Comparison of ENCODE assay signal across 1 cellular context in genomic region chr17:79074650-79075432, GRCh38.
TF ChIP-seq lines count a peak whose summit lies in the region.

ENGASE (plus strand) TSS chr17:79074824; CDS start chr17:79074945, 121 bp downstream.

TF ChIP-seq in H1, 55 proteins besides CTCF, POLR2A, EP300 and RAD21:
- TF ChIP-seq PHF8 (conservative IDR thresholded peaks at IDR 0.05; ENCODE audit: low read depth, low read length) = peak; percentile 44; the same call in 1 of the 2 replicates
- TF ChIP-seq GTF2F1 (IDR thresholded peaks at IDR 0.05; ENCODE audit: borderline replicate concordance, low read depth, low read length) = no peak
- TF ChIP-seq TEAD4 (IDR thresholded peaks at IDR 0.05; ENCODE audit: low read depth, low read length) = no peak
- peak; percentile 81 for TF ChIP-seq TAF1 (IDR thresholded peaks at IDR 0.05; ENCODE audit: low read depth, low read length)
- peak in 1 of 2 experiments; percentile 54; a peak in 1 of 4 replicates for TF ChIP-seq SIN3A (conservative IDR thresholded peaks at IDR 0.05 in 1 of 2, IDR thresholded peaks at IDR 0.05 in 1 of 2; ENCODE audit: low read depth in 1 of 2, low read length in 2 of 2)
- TF ChIP-seq BACH1 (IDR thresholded peaks at IDR 0.05; ENCODE audit: low read length) = no peak
- no peak for TF ChIP-seq JUND (IDR thresholded peaks at IDR 0.05; ENCODE audit: low read length)
- TF ChIP-seq CBX5 (IDR thresholded peaks at IDR 0.05; ENCODE audit: low read depth, low read length) = no peak
- TF ChIP-seq SRF (IDR thresholded peaks at IDR 0.05; ENCODE audit: low read depth, low read length) = no peak
- no peak for TF ChIP-seq SAP30 (IDR thresholded peaks at IDR 0.05; ENCODE audit: insufficient read depth, insufficient replicate concordance, low read length)
- peak; percentile 55 for TF ChIP-seq TAF7 (optimal IDR thresholded peaks at IDR 0.05; ENCODE audit: borderline replicate concordance, low read depth, low read length)
- no peak for TF ChIP-seq BRCA1 (IDR thresholded peaks at IDR 0.05; ENCODE audit: low read depth, low read length)
- TF ChIP-seq FOSL1 (IDR thresholded peaks at IDR 0.05; ENCODE audit: insufficient read depth, low read depth, low read length) = no peak
- no peak for TF ChIP-seq CTBP2 (IDR thresholded peaks at IDR 0.05; ENCODE audit: borderline replicate concordance, insufficient read depth, insufficient read length, low read length)
- TF ChIP-seq CHD2 (IDR thresholded peaks at IDR 0.05; ENCODE audit: low read length) = no peak
- no peak for TF ChIP-seq KDM1A (IDR thresholded peaks at IDR 0.05; ENCODE audit: borderline replicate concordance, low read length)
- TF ChIP-seq ASH2L (IDR thresholded peaks at IDR 0.05; ENCODE audit: low read length) = no peak
- TF ChIP-seq MAFK (IDR thresholded peaks at IDR 0.05; ENCODE audit: low read depth, low read length) = no peak
- peak; percentile 54; the same call in 1 of the 2 replicates for TF ChIP-seq CREB1 (IDR thresholded peaks at IDR 0.05)
- peak; percentile 84 for TF ChIP-seq EGR1 (IDR thresholded peaks at IDR 0.05; ENCODE audit: borderline replicate concordance, low read depth, low read length)
- TF ChIP-seq TBP (IDR thresholded peaks at IDR 0.05; ENCODE audit: low read depth, low read length) = peak; percentile 67; the same call in 1 of the 2 replicates
- no peak for TF ChIP-seq ATF2 (IDR thresholded peaks at IDR 0.05; ENCODE audit: low read length)
- no peak for TF ChIP-seq JUN (IDR thresholded peaks at IDR 0.05; ENCODE audit: low read depth, low read length)
- TF ChIP-seq E2F6 (IDR thresholded peaks at IDR 0.05) = no peak
- TF ChIP-seq EZH2 (IDR thresholded peaks at IDR 0.05; ENCODE audit: low read depth, low read length, severe bottlenecking) = no peak
- no peak for TF ChIP-seq USF2 (IDR thresholded peaks at IDR 0.05; ENCODE audit: low read length)
- no peak for TF ChIP-seq TCF12 (IDR thresholded peaks at IDR 0.05; ENCODE audit: low read depth, low read length)
- no peak for TF ChIP-seq RXRA (IDR thresholded peaks at IDR 0.05; ENCODE audit: insufficient read depth, low read depth, low read length)
- no peak for TF ChIP-seq KDM5A (IDR thresholded peaks at IDR 0.05; ENCODE audit: low read length)
- TF ChIP-seq RNF2 (IDR thresholded peaks at IDR 0.05; ENCODE audit: borderline replicate concordance, low read depth, low read length, missing control alignments, poor library complexity, severe bottlenecking) = no peak
- peak; percentile 81 for TF ChIP-seq KDM4A (IDR thresholded peaks at IDR 0.05; ENCODE audit: low read depth, low read length, severe bottlenecking)
- no peak for TF ChIP-seq ZNF274 (IDR thresholded peaks at IDR 0.05; ENCODE audit: borderline replicate concordance, extremely low read depth, low read length)
- TF ChIP-seq POU5F1 (IDR thresholded peaks at IDR 0.05; ENCODE audit: low read depth, low read length) = no peak
- TF ChIP-seq SIRT6 (IDR thresholded peaks at IDR 0.05; ENCODE audit: low read length) = no peak
- TF ChIP-seq YY1 (IDR thresholded peaks at IDR 0.05; ENCODE audit: low read depth, low read length) = peak; percentile 41; the same call in 1 of the 2 replicates
- no peak for TF ChIP-seq RBBP5 (IDR thresholded peaks at IDR 0.05; ENCODE audit: borderline replicate concordance, low read depth, low read length)
- TF ChIP-seq RFX5 (IDR thresholded peaks at IDR 0.05; ENCODE audit: borderline replicate concordance, low read depth, low read length) = no peak
- TF ChIP-seq NANOG (IDR thresholded peaks at IDR 0.05; ENCODE audit: insufficient read depth, low read depth, low read length, poor library complexity, severe bottlenecking) = no peak
- TF ChIP-seq POLR2AphosphoS5 (IDR thresholded peaks at IDR 0.05; ENCODE audit: low read depth, low read length) = no peak
- TF ChIP-seq ATF3 (IDR thresholded peaks at IDR 0.05; ENCODE audit: insufficient read depth, low read depth, low read length) = no peak
- 0 out of 2 replicates have a peak, but pooled peaks have one; percentile 24 for TF ChIP-seq GABPA (IDR thresholded peaks at IDR 0.05; ENCODE audit: borderline replicate concordance, insufficient read depth, low read length)
- TF ChIP-seq CEBPB (IDR thresholded peaks at IDR 0.05; ENCODE audit: low read depth, low read length) = no peak
- TF ChIP-seq MAX (IDR thresholded peaks at IDR 0.05) = no peak
- no peak for TF ChIP-seq HDAC6 (IDR thresholded peaks at IDR 0.05; ENCODE audit: low read depth, low read length)
- TF ChIP-seq BCL11A (IDR thresholded peaks at IDR 0.05; ENCODE audit: low read depth in 2 of 2, low read length in 2 of 2) = no peak
